Comparison of ENCODE assay signal across 35 cellular contexts in the genomic region with DNA sequence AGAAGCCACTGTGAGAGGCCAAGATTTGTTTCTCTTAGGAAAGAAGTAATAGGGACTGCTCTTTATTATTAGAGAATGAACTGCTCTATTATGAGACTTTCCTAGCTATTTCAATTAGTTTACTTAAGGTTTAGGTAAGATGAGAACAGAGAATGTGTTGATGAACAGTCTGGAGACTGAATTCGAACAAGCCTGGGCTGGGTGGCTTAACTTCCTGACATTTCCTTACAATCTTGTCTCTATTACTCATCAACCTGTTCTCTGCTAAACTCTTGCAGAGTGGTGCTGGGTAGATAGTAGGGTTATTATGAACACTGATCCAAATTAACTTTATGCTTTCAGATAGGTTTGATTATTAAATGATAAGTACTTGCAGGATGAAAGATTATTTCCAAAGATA. TPM values are rescaled to one million over a fixed set of nuclear protein-coding genes. Genes with fewer than 3 reads are reported as not detected.
"Had no signal": no experiment of that assay in that cellular context is flagged by ENCODE, and none has a peak within 500 bp of the region (broad histone marks: within the 10 kb centered on the region; RNA-seq: fewer than 3 reads in every experiment).

No MANE protein-coding gene starts in this region.

- H3K9me3 ChIP-seq: Peyer's patch, SJCRH30 had no signal

- H3K27me3 ChIP-seq: brain microvascular endothelial cell, Peyer's patch, SJCRH30 had no signal

- H3K36me3 ChIP-seq: brain microvascular endothelial cell, Peyer's patch, SJCRH30, WERI-Rb-1 had no signal

- DNase-seq: activated CD4-positive, alpha-beta T cell treated with anti-CD3 and anti-CD28 coated beads for 1 hour; activated CD4-positive, alpha-beta T cell treated with anti-CD3 and anti-CD28 coated beads for 48 hours; activated CD4-positive, alpha-beta T cell treated with anti-CD3 and anti-CD28 coated beads, Interleukin-2, amount 50 U/mL, for 4 hours; activated CD4-positive, CD25-positive, alpha-beta regulatory T cell; activated CD8-positive, alpha-beta T cell treated with anti-CD3 and anti-CD28 coated beads for 36 hours; activated effector memory CD4-positive, alpha-beta T cell treated with anti-CD3 and anti-CD28 coated beads, Interleukin-2, amount 50 U/mL, for 16 hours; activated naive CD4-positive, alpha-beta T cell; activated naive CD4-positive, alpha-beta T cell treated with anti-CD3 and anti-CD28 coated beads, Interleukin-2, amount 50 U/mL, for 16 hours; activated naive CD8-positive, alpha-beta T cell treated with anti-CD3 and anti-CD28 coated beads for 36 hours; activated T-cell treated with anti-CD3 and anti-CD28 coated beads, Interleukin-2, amount 50 U/mL, for 1 hour; activated T-cell treated with anti-CD3 and anti-CD28 coated beads, Interleukin-2, amount 50 U/mL, for 72 hours; amniotic stem cell; aorta; brain microvascular endothelial cell; Kasumi-1; KG1; MM.1S; MV-4-11; NCI-H1092; NCI-H1436 treated with DMSO at 0.1 percent for 48 hours; NCI-H1694 treated with DMSO at 0.1 percent for 48 hours; NCI-H2029; NCI-H345; NCI-H524 treated with DMSO at 0.1 percent for 48 hours; Peyer's patch; SHP77; SJCRH30; T1000; WERI-Rb-1 had no signal

- H3K4me3 ChIP-seq: Peyer's patch, SJCRH30, SK-N-MC had no signal

- ATAC-seq: activated CD8-positive, alpha-beta T cell treated with anti-CD3 and anti-CD28 coated beads for 36 hours; activated T-cell treated with anti-CD3 and anti-CD28 coated beads, Interleukin-2, amount 50 U/mL, for 72 hours; activated T-helper 17 cell treated with anti-CD3 and anti-CD28 coated beads, Interleukin-2, amount 50 U/mL, for 72 hours had no signal

- H3K27ac ChIP-seq: brain microvascular endothelial cell, SJCRH30, SK-N-MC, WERI-Rb-1 had no signal

- H3K4me1 ChIP-seq: Peyer's patch, SJCRH30 had no signal

RNA-seq across cellular contexts. Expression of a gene that starts 31.2 kb away (rescaled TPM):
- total RNA-seq: activated CD8-positive, alpha-beta memory T cell treated with anti-CD3 and anti-CD28 coated beads for 36 hours; activated CD8-positive, alpha-beta T cell treated with anti-CD3 and anti-CD28 coated beads for 36 hours; activated naive CD8-positive, alpha-beta T cell treated with anti-CD3 and anti-CD28 coated beads for 36 hours; activated T-cell treated with anti-CD3 and anti-CD28 coated beads, Interleukin-2, amount 50 U/mL, for 72 hours; activated T-helper 17 cell treated with anti-CD3 and anti-CD28 coated beads, Interleukin-2, amount 50 U/mL, for 72 hours; aorta; cardiac septum; Peyer's patch; SJCRH30; T-helper 1 cell treated with Interleukin-12 subunit alpha and Interleukin-12 subunit beta and Interleukin-4 antibody, amounts not matched to agents 30 ng/mL and 1 ng/mL, for 36 hours; T-helper 2 cell treated with Interferon-gamma antibody and Interleukin-4, amounts not matched to agents 100 ng/mL and 5 ng/mL, for 36 hours had no signal
- polyA plus RNA-seq: aorta had no signal
